Comparison of ENCODE assay signal across 22 cellular contexts in the genomic region with DNA sequence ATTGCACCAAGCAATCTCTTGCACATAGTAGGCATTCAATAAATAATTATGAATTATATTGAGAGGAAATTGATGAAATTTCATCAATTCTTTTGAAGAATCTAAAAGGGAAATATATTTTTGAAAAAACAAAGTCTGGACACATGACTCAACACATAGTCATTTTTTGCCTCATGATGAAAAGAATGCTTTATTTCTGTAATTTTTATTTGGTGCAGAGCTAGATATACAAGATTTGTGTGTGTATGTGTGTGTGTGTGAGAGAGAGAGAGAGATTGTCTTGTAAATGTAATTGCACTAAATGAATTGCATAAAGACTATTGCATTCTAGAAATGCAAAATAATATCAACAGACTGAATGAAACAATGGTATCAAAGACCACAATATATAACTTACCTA.
A peak's percentile ranks its signal among the peaks of the same experiment; 100 is the strongest.
DNase-seq lines count a peak whose midpoint lies in the region; ATAC-seq, FAIRE-seq and TF ChIP-seq lines count a peak whose summit lies in the region.
"Had no signal": no experiment of that assay in that cellular context is flagged by ENCODE, and none has a peak within 500 bp of the region (broad histone marks: within the 10 kb centered on the region; RNA-seq: fewer than 3 reads in every experiment).

No MANE protein-coding gene starts in this region.

- H3K4me3 ChIP-seq in bronchial epithelial cell (ENCODE audit: low read depth, low read length) = no peak overlapping the region
- no peak overlapping the region for H3K4me3 ChIP-seq in skeletal muscle satellite cell (ENCODE audit: low read length)
- H3K4me3 ChIP-seq: cardiac muscle cell, ovary, transverse colon had no signal

- H3K36me3 Mint-ChIP-seq in progenitor cell of endocrine pancreas (ENCODE audit: insufficient read depth) = no peaks in the 10 kb centered on the region
- H3K36me3 Mint-ChIP-seq: naive thymus-derived CD8-positive, alpha-beta T cell had no signal

- DNase-seq in HS-5 (ENCODE audit: low read depth) (peak; percentile 15), bronchial epithelial cell (ENCODE audit: low read depth) (peak; percentile 13), fibroblast of the conjunctiva (ENCODE audit: low read depth) (peak; percentile 27), NCI-H524 treated with DMSO at 0.1 percent for 48 hours (lab: John Stamatoyannopoulos, UW) (no peak), left ventricle myocardium superior (no peak), progenitor cell of endocrine pancreas (ENCODE audit: low spot score, unreplicated experiment) (no peak)
- DNase-seq in activated CD4-positive, CD25-positive, alpha-beta regulatory T cell (lab: John Stamatoyannopoulos, UW) = no peak
- DNase-seq: activated B cell treated with CpG ODN at 0.5 μM for 24 hours; activated CD4-positive, alpha-beta memory T cell treated with anti-CD3 and anti-CD28 coated beads, Interleukin-2, amount 10 ng/mL, durations not matched to agents 7 days and 5 days; activated gamma-delta T cell; activated naive CD8-positive, alpha-beta T cell treated with anti-CD3 and anti-CD28 coated beads, Interleukin-2, amount 50 U/mL, for 24 hours; activated T-cell treated with anti-CD3 and anti-CD28 coated beads for 4 hours; DMS79 treated with DMSO at 0.1 percent for 48 hours; naive thymus-derived CD8-positive, alpha-beta T cell; NCI-H1417 treated with DMSO at 0.1 percent for 48 hours; NCI-H510A; ovary; stimulated activated naive CD8-positive, alpha-beta T cell treated with anti-CD3 and anti-CD28 coated beads, Interleukin-15, amount 100 ng/mL, for 72 hours; transverse colon had no signal

- no peaks in the 10 kb centered on the region for H3K9me3 Mint-ChIP-seq in progenitor cell of endocrine pancreas (ENCODE audit: low read depth)
- H3K9me3 Mint-ChIP-seq: activated B cell treated with CpG ODN at 0.5 μM for 24 hours; activated CD4-positive, alpha-beta memory T cell treated with anti-CD3 and anti-CD28 coated beads, Interleukin-2, amount 10 ng/mL, durations not matched to agents 7 days and 5 days; activated naive CD8-positive, alpha-beta T cell treated with anti-CD3 and anti-CD28 coated beads, Interleukin-2, amount 50 U/mL, for 24 hours; naive thymus-derived CD8-positive, alpha-beta T cell; stimulated activated naive CD8-positive, alpha-beta T cell treated with anti-CD3 and anti-CD28 coated beads, Interleukin-15, amount 100 ng/mL, for 72 hours; T-helper 2 cell treated with Interferon-gamma antibody and Interleukin-4, amounts not matched to agents 5 μg/mL and 100 μg/mL, for 36 hours had no signal

- H3K4me3 Mint-ChIP-seq in progenitor cell of endocrine pancreas (ENCODE audit: low read depth) = no peak overlapping the region
- H3K4me3 Mint-ChIP-seq: activated B cell treated with CpG ODN at 0.5 μM for 24 hours; activated CD4-positive, alpha-beta memory T cell treated with anti-CD3 and anti-CD28 coated beads, Interleukin-2, amount 10 ng/mL, durations not matched to agents 7 days and 5 days; activated naive CD8-positive, alpha-beta T cell treated with anti-CD3 and anti-CD28 coated beads, Interleukin-2, amount 50 U/mL, for 24 hours; naive thymus-derived CD8-positive, alpha-beta T cell; stimulated activated naive CD8-positive, alpha-beta T cell treated with anti-CD3 and anti-CD28 coated beads, Interleukin-15, amount 100 ng/mL, for 72 hours; T-helper 2 cell treated with Interferon-gamma antibody and Interleukin-4, amounts not matched to agents 5 μg/mL and 100 μg/mL, for 36 hours had no signal

- no peak overlapping the region for H3K27ac Mint-ChIP-seq in progenitor cell of endocrine pancreas
- H3K27ac Mint-ChIP-seq: activated B cell treated with CpG ODN at 0.5 μM for 24 hours; activated CD4-positive, alpha-beta memory T cell treated with anti-CD3 and anti-CD28 coated beads, Interleukin-2, amount 10 ng/mL, durations not matched to agents 7 days and 5 days; activated naive CD8-positive, alpha-beta T cell treated with anti-CD3 and anti-CD28 coated beads, Interleukin-2, amount 50 U/mL, for 24 hours; naive thymus-derived CD8-positive, alpha-beta T cell; stimulated activated naive CD8-positive, alpha-beta T cell treated with anti-CD3 and anti-CD28 coated beads, Interleukin-15, amount 100 ng/mL, for 72 hours; T-helper 2 cell treated with Interferon-gamma antibody and Interleukin-4, amounts not matched to agents 5 μg/mL and 100 μg/mL, for 36 hours had no signal

- H3K27me3 ChIP-seq in bronchial epithelial cell (ENCODE audit: control insufficient read depth, insufficient read depth, low read length) (no peaks in the 10 kb centered on the region), skeletal muscle satellite cell (ENCODE audit: control insufficient read depth, insufficient read depth, low read length) (no peaks in the 10 kb centered on the region)
- H3K27me3 ChIP-seq: cardiac muscle cell, ovary, transverse colon had no signal

- H3K9me3 ChIP-seq in skeletal muscle satellite cell (replicated peaks; ENCODE audit: low read length) = no peaks in the 10 kb centered on the region
- H3K9me3 ChIP-seq: ovary, transverse colon had no signal

- intact Hi-C loops in left ventricle myocardium superior (cut with micrococcal nuclease) = loop anchor here (5.0 to 10.0 kb wide), 2 partner anchors 488 to 765 kb away; no protein-coding TSS in a partner anchor

- peaks cover 6% of the 10 kb centered on the region for H3K4me1 Mint-ChIP-seq in progenitor cell of endocrine pancreas (ENCODE audit: low read depth)
- H3K4me1 Mint-ChIP-seq: activated B cell treated with CpG ODN at 0.5 μM for 24 hours had no signal

- peaks cover 6% of the 10 kb centered on the region for H3K27me3 Mint-ChIP-seq in progenitor cell of endocrine pancreas
- H3K27me3 Mint-ChIP-seq: activated B cell treated with CpG ODN at 0.5 μM for 24 hours; activated CD4-positive, alpha-beta memory T cell treated with anti-CD3 and anti-CD28 coated beads, Interleukin-2, amount 10 ng/mL, durations not matched to agents 7 days and 5 days; activated naive CD8-positive, alpha-beta T cell treated with anti-CD3 and anti-CD28 coated beads, Interleukin-2, amount 50 U/mL, for 24 hours; stimulated activated naive CD8-positive, alpha-beta T cell treated with anti-CD3 and anti-CD28 coated beads, Interleukin-15, amount 100 ng/mL, for 72 hours had no signal

- no peak overlapping the region for H3K9ac ChIP-seq in skeletal muscle satellite cell (ENCODE audit: low read depth, low read length)

- peaks cover 34% of the 10 kb centered on the region for H3K4me1 ChIP-seq in skeletal muscle satellite cell (ENCODE audit: control insufficient read depth, insufficient read depth, low read length)

- TF ChIP-seq CTCF in bronchial epithelial cell (IDR thresholded peaks at IDR 0.05; ENCODE audit: insufficient read depth, low read length, severe bottlenecking) = no peak
- TF ChIP-seq CTCF in progenitor cell of endocrine pancreas (IDR thresholded peaks at IDR 0.05; ENCODE audit: unreplicated experiment) = no peak

- no peak for ATAC-seq in left ventricle myocardium superior
- ATAC-seq: activated naive CD8-positive, alpha-beta T cell treated with anti-CD3 and anti-CD28 coated beads, Interleukin-2, amount 50 U/mL, for 24 hours; naive thymus-derived CD8-positive, alpha-beta T cell; stimulated activated naive CD8-positive, alpha-beta T cell treated with anti-CD3 and anti-CD28 coated beads, Interleukin-15, amount 100 ng/mL, for 72 hours had no signal

- H3K36me3 ChIP-seq in bronchial epithelial cell (ENCODE audit: control insufficient read depth, insufficient read depth, low read length) = no peaks in the 10 kb centered on the region
- no peaks in the 10 kb centered on the region for H3K36me3 ChIP-seq in skeletal muscle satellite cell (ENCODE audit: insufficient read depth, low read length)
- H3K36me3 ChIP-seq: cardiac muscle cell, ovary, transverse colon had no signal

- FAIRE-seq in bronchial epithelial cell (lab: Jason Lieb, UNC) = no peak

- peak overlapping the region; percentile 34 for H3K4me2 ChIP-seq in skeletal muscle satellite cell (ENCODE audit: low read length)

Comparison
In these comparisons a context has a peak if more than half of its experiments do, and no peak if none do; other contexts are left out.
1. DNase-seq: peak in HS-5 (single experiment), bronchial epithelial cell (single experiment) and fibroblast of the conjunctiva (single experiment); none in NCI-H524 treated with DMSO at 0.1 percent for 48 hours (single experiment), activated CD4-positive, CD25-positive, alpha-beta regulatory T cell (0 of 4), left ventricle myocardium superior (single experiment) and progenitor cell of endocrine pancreas (single experiment).